5 cellular contexts compared by ENCODE assay signal in genomic region chr19:43083721-43084120, GRCh38. TPM values are rescaled to one million over a fixed set of nuclear protein-coding genes. Genes with fewer than 3 reads are reported as not detected.
"Had no signal": no experiment of that assay in that cellular context is flagged by ENCODE, and none has a peak within 500 bp of the region (broad histone marks: within the 10 kb centered on the region; RNA-seq: fewer than 3 reads in every experiment).

No MANE protein-coding gene starts in this region.

RNA-seq across cellular contexts. Expression of gene PSG2, which starts 1.2 kb away (rescaled TPM):
- total RNA-seq: HepG2, HT-29, HT1080, K562 had no signal
- polyA plus RNA-seq: HepG2, IgD-negative memory B cell, K562 had no signal

RNA-seq across cellular contexts. Expression of gene PSG11, which starts 57.5 kb away (rescaled TPM):
- total RNA-seq: HepG2, HT-29, HT1080, K562 had no signal
- polyA plus RNA-seq: HepG2, IgD-negative memory B cell, K562 had no signal
